ENCODE assay signal across 11 cellular contexts in the genomic region with DNA sequence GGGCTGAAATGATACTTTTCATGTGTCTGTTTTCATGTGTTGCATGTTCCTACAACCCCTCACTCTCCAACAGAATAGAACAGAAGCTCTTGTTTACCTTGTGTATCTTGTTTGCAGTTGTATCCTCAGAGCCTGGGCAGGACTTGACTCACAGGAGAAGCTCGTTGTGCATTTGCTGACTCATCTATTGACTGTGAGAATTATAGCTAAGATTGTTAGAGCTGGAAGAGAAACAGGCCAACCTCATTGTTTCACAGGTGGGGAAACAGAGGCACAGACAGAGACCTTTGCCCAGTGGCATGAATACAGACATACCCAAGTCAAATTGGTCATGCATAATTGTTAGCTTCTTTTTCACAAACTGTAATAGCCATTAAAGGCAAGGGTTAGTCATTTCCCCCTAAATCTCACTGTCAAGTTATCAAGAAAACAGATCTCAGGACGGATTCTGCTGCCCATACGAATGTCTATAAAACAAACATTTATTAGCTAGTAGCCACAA. TPM values are rescaled to one million over a fixed set of nuclear protein-coding genes. Genes with fewer than 3 reads are reported as not detected.
A peak's percentile ranks its signal among the peaks of the same experiment; 100 is the strongest.
DNase-seq lines count a peak whose midpoint lies in the region; ATAC-seq lines count a peak whose summit lies in the region.
"Had no signal": no experiment of that assay in that cellular context is flagged by ENCODE, and none has a peak within 500 bp of the region (broad histone marks: within the 10 kb centered on the region; RNA-seq: fewer than 3 reads in every experiment).

No MANE protein-coding gene starts in this region.

- H3K27me3 ChIP-seq in BLaER1 treated with 17β-estradiol and CSF1 and Interleukin-3, amounts not matched to agents 10 nM and 100 nM, result no peaks in the 10 kb centered on the region

- ATAC-seq in HG02885 (IDR thresholded peaks at IDR 0.05; ENCODE audit: poor library complexity, unreplicated experiment), result no peak

- peak overlapping the region in 7 of 11 experiments; percentile 3 to 57 (median 42); a peak in 11 of 22 replicates for H3K27ac ChIP-seq in BLaER1 treated with 17β-estradiol and CSF1 and Interleukin-3, amounts not matched to agents 10 nM and 100 nM
- H3K27ac ChIP-seq: KMS-11, left ventricle myocardium inferior had no signal

- no peaks in the 10 kb centered on the region for H4K20me1 ChIP-seq in BLaER1 treated with 17β-estradiol and CSF1 and Interleukin-3, amounts not matched to agents 10 nM and 100 nM

- H3K9me3 ChIP-seq in BLaER1 treated with 17β-estradiol and CSF1 and Interleukin-3, amounts not matched to agents 10 nM and 100 nM (replicated peaks in 1 of 11), result peaks cover 0 to 8% (median 4%) of the 10 kb centered on the region in 11 experiments; a peak in 7 of 22 replicates
- H3K9me3 ChIP-seq: left ventricle myocardium inferior had no signal

- no peaks in the 10 kb centered on the region for H3K36me3 ChIP-seq in BLaER1 treated with 17β-estradiol and CSF1 and Interleukin-3, amounts not matched to agents 10 nM and 100 nM
- H3K36me3 ChIP-seq: left ventricle myocardium inferior had no signal

- peak overlapping the region in 8 of 11 experiments; percentile 38 to 96 (median 76); a peak in 14 of 22 replicates for H3K4me2 ChIP-seq in BLaER1 treated with 17β-estradiol and CSF1 and Interleukin-3, amounts not matched to agents 10 nM and 100 nM
- H3K4me2 ChIP-seq: KMS-11 had no signal

- DNase-seq in NCI-H226 (peak; percentile 85), dermis blood vessel endothelial cell (peak; percentile 95), myocyte (ENCODE audit: low read depth) (peak; percentile 70), SKM-1 (lab: John Stamatoyannopoulos, UW; ENCODE audit: unreplicated experiment) (no peak)
- no peak for DNase-seq in stimulated activated CD4-positive, alpha-beta T cell treated with anti-CD3 and anti-CD28 coated beads, Interleukin-2, amount 100 ng/mL, for 48 hours
- DNase-seq in activated CD4-positive, CD25-positive, alpha-beta regulatory T cell treated with anti-CD3 and anti-CD28 coated beads, Interleukin-2, amount 50 U/mL, for 72 hours, result no peak
- DNase-seq: left ventricle myocardium inferior; stimulated activated CD4-positive, alpha-beta T cell treated with anti-CD3 and anti-CD28 coated beads, Interleukin-4, amount 100 ng/mL, for 1 hour had no signal

- peak overlapping the region in 1 of 11 experiments; percentile 18; a peak in 1 of 22 replicates for H3K9ac ChIP-seq in BLaER1 treated with 17β-estradiol and CSF1 and Interleukin-3, amounts not matched to agents 10 nM and 100 nM
- H3K9ac ChIP-seq: KMS-11 had no signal

- H3K4me1 ChIP-seq in BLaER1 treated with 17β-estradiol and CSF1 and Interleukin-3, amounts not matched to agents 10 nM and 100 nM, result peaks cover 34 to 98% (median 87%) of the 10 kb centered on the region in 10 experiments

- H3K4me3 ChIP-seq in BLaER1 treated with 17β-estradiol and CSF1 and Interleukin-3, amounts not matched to agents 10 nM and 100 nM, result no peak overlapping the region
- H3K4me3 ChIP-seq: left ventricle myocardium inferior had no signal

RNA-seq across cellular contexts. Expression of gene TSPAN15, which starts 4.6 kb away (rescaled TPM):
- 108 and 175 TPM in 2 replicates for total RNA-seq in dermis blood vessel endothelial cell
- 5.5 and 13.2 TPM in 2 replicates for total RNA-seq in myocyte
- polyA plus RNA-seq in myocyte (2012), result 4.9 TPM

RNA-seq across cellular contexts. Expression of gene TACR2, which starts 30.0 kb away (rescaled TPM):
- total RNA-seq in dermis blood vessel endothelial cell (0.09 and 0.34 TPM in 2 replicates), myocyte (0.08 TPM in 1 of 2 replicates, not detected in the other)
- 1.8 TPM for polyA plus RNA-seq in myocyte (2012)
- total RNA-seq: left ventricle myocardium inferior had no signal

Comparison
In these comparisons a context has a peak if more than half of its experiments do, and no peak if none do; other contexts are left out.
1. DNase-seq: peak in NCI-H226 (single experiment), dermis blood vessel endothelial cell (single experiment) and myocyte (single experiment); none in stimulated activated CD4-positive, alpha-beta T cell treated with anti-CD3 and anti-CD28 coated beads, Interleukin-2, amount 100 ng/mL, for 48 hours (0 of 2), SKM-1 (single experiment) and activated CD4-positive, CD25-positive, alpha-beta regulatory T cell treated with anti-CD3 and anti-CD28 coated beads, Interleukin-2, amount 50 U/mL, for 72 hours (single experiment).